Comparison of ENCODE assay signal across 8 cellular contexts in genomic region chr22:43812149-43812842, GRCh38. TPM values are rescaled to one million over a fixed set of nuclear protein-coding genes. Genes with fewer than 3 reads are reported as not detected.
A peak's percentile ranks its signal among the peaks of the same experiment; 100 is the strongest.
DNase-seq lines count a peak whose midpoint lies in the region; ATAC-seq and TF ChIP-seq lines count a peak whose summit lies in the region.

Gene EFCAB6 (minus strand): TSS chr22:43812305. CDS start chr22:43782318, 29,987 bp downstream.

- H3K27me3 ChIP-seq in right atrium auricular region (no peaks in the 10 kb centered on the region), psoas muscle (ENCODE audit: insufficient read depth in 3 of 3, low read length in 2 of 3) (no peaks in the 10 kb centered on the region)

- peaks cover 22% of the 10 kb centered on the region for H3K4me1 Mint-ChIP-seq in T-helper 1 cell treated with Interleukin-12 subunit alpha and Interleukin-12 subunit beta and Interleukin-4 antibody, amounts not matched to agents 30 μg/mL and 1 μg/mL, for 36 hours (ENCODE audit: low read depth)

- H3K4me1 ChIP-seq in right atrium auricular region (peaks cover 0 to 14% of the 10 kb centered on the region in 2 donors), psoas muscle (peaks cover 15% of the 10 kb centered on the region), urinary bladder (ENCODE audit: insufficient read depth) (peaks cover 2% of the 10 kb centered on the region)

- H3K9me3 Mint-ChIP-seq in T-helper 1 cell treated with Interleukin-12 subunit alpha and Interleukin-12 subunit beta and Interleukin-4 antibody, amounts not matched to agents 30 μg/mL and 1 μg/mL, for 36 hours = no peaks in the 10 kb centered on the region

- 0 to 1% (median 1%) methylated on average over 51 to 55 of the region's 55 CpGs for WGBS in psoas muscle, 3 donors
- under 1% methylated on average over 55 of the region's 55 CpGs for WGBS in urinary bladder

- H3K9me3 ChIP-seq in right atrium auricular region (no peaks in the 10 kb centered on the region), psoas muscle (no peaks in the 10 kb centered on the region)

- intact Hi-C loops in psoas muscle (cut with DNase I) = no loop called here

- peak within 1 kb of the TSS; percentile 88 for H3K4me3 ChIP-seq in GM08714 (ENCODE audit: low read length)
- H3K4me3 ChIP-seq in right atrium auricular region = peak within 1 kb of the TSS; percentile 70 to 83
- H3K4me3 ChIP-seq in psoas muscle = peak within 1 kb of the TSS; percentile 79
- H3K4me3 ChIP-seq in urinary bladder (ENCODE audit: low read depth, low read length) = peak within 1 kb of the TSS; percentile 77

- peaks cover 5% of the 10 kb centered on the region for H3K36me3 Mint-ChIP-seq in T-helper 1 cell treated with Interleukin-12 subunit alpha and Interleukin-12 subunit beta and Interleukin-4 antibody, amounts not matched to agents 30 μg/mL and 1 μg/mL, for 36 hours (ENCODE audit: low read depth)

- H3K27ac ChIP-seq in angular gyrus (ENCODE audit: low read depth, low read length) (peak within 1 kb of the TSS; percentile 94), right atrium auricular region (peak within 1 kb of the TSS; percentile 73 to 78), psoas muscle (peak within 1 kb of the TSS; percentile 75), urinary bladder (ENCODE audit: low read depth) (peak within 1 kb of the TSS; percentile 47)

- peak within 1 kb of the TSS; percentile 83 for H3K27ac Mint-ChIP-seq in T-helper 1 cell treated with Interleukin-12 subunit alpha and Interleukin-12 subunit beta and Interleukin-4 antibody, amounts not matched to agents 30 μg/mL and 1 μg/mL, for 36 hours

- H3K4me3 Mint-ChIP-seq in T-helper 1 cell treated with Interleukin-12 subunit alpha and Interleukin-12 subunit beta and Interleukin-4 antibody, amounts not matched to agents 30 μg/mL and 1 μg/mL, for 36 hours = peak within 1 kb of the TSS; percentile 86

- DNase-seq in NCI-H146 treated with DMSO at 0.1 percent for 48 hours (lab: John Stamatoyannopoulos, UW; ENCODE audit: unreplicated experiment) = peak; percentile 74
- peak; percentile 95 for DNase-seq in right atrium auricular region (ENCODE audit: low spot score)
- peak; percentile 93 to 95 for DNase-seq in psoas muscle

- ATAC-seq in HG02642 (IDR thresholded peaks at IDR 0.05; ENCODE audit: poor library complexity, unreplicated experiment) = peak; percentile 91
- ATAC-seq in psoas muscle = peak; percentile 99 to 100 (median 100)

- TF ChIP-seq CTCF in right atrium auricular region (IDR thresholded peaks at IDR 0.05) (no peak), psoas muscle (IDR thresholded peaks at IDR 0.05) (no peak)

- H3K27me3 Mint-ChIP-seq in T-helper 1 cell treated with Interleukin-12 subunit alpha and Interleukin-12 subunit beta and Interleukin-4 antibody, amounts not matched to agents 30 μg/mL and 1 μg/mL, for 36 hours (ENCODE audit: low read depth) = peaks cover 6% of the 10 kb centered on the region

- no peaks in the 10 kb centered on the region for H3K36me3 ChIP-seq in right atrium auricular region
- H3K36me3 ChIP-seq in psoas muscle (ENCODE audit: insufficient read depth in 1 of 2, low read depth in 1 of 2) = no peaks in the 10 kb centered on the region
- H3K36me3 ChIP-seq in urinary bladder (ENCODE audit: insufficient read depth) = no peaks in the 10 kb centered on the region

RNA-seq across cellular contexts. Expression of gene EFCAB6, which starts in this region (rescaled TPM):
- 1 to 10 TPM; 1.5 TPM for total RNA-seq in right atrium auricular region
- total RNA-seq in psoas muscle = under 1 TPM; 0.34 to 0.84 (median 0.59) TPM
- polyA plus RNA-seq in psoas muscle = under 1 TPM; 0.07 to 0.53 (median 0.26) TPM
- total RNA-seq in urinary bladder = 3.2 TPM
- 0.71 TPM for polyA plus RNA-seq in urinary bladder

Comparison
In these comparisons a context has a peak if more than half of its experiments do, and no peak if none do; other contexts are left out.
1. Peak in every context shown above with its lines: DNase-seq, ATAC-seq, H3K4me3 ChIP-seq and H3K27ac ChIP-seq.
2. Peak in DNase-seq, ATAC-seq, H3K4me3 ChIP-seq and H3K27ac ChIP-seq in psoas muscle; RNA of the gene not detected or under 1 TPM.